ENCODE assay signal across 19 cellular contexts in genomic region chr17:72662827-72663190, GRCh38.
DNase-seq lines count a peak whose midpoint lies in the region; ATAC-seq, FAIRE-seq and TF ChIP-seq lines count a peak whose summit lies in the region.
"Had no signal": no experiment of that assay in that cellular context is flagged by ENCODE, and none has a peak within 500 bp of the region (broad histone marks: within the 10 kb centered on the region; RNA-seq: fewer than 3 reads in every experiment).

No MANE protein-coding gene starts in this region.

- no peak for DNase-seq in activated naive CD4-positive, alpha-beta T cell treated with anti-CD3 and anti-CD28 coated beads, Interleukin-2, amount 50 U/mL, for 16 hours
- peak; percentile 79 for DNase-seq in SK-MEL-5 (ENCODE audit: low read depth, low spot score)
- no peak for DNase-seq in central memory CD8-positive, alpha-beta T cell (ENCODE audit: low spot score in 2 of 2)
- no peak for DNase-seq in urothelium cell line (ENCODE audit: low spot score)
- DNase-seq in right atrium auricular region (ENCODE audit: low spot score): no peak
- DNase-seq: AML-193; CD4-positive, alpha-beta memory T cell; DND-41; EL; GOT3; H7 had no signal

- H3K9me3 Mint-ChIP-seq in activated naive CD4-positive, alpha-beta T cell treated with anti-CD3 and anti-CD28 coated beads, Interleukin-2, amount 50 U/mL, for 24 hours: no peaks in the 10 kb centered on the region
- H3K9me3 Mint-ChIP-seq in central memory CD8-positive, alpha-beta T cell: no peaks in the 10 kb centered on the region
- H3K9me3 Mint-ChIP-seq: CD4-positive, alpha-beta memory T cell had no signal

- no peak overlapping the region for H3K4me3 ChIP-seq in right atrium auricular region
- H3K4me3 ChIP-seq: A549, GM12878 had no signal

- H3K9me3 ChIP-seq in right atrium auricular region: no peaks in the 10 kb centered on the region
- H3K9me3 ChIP-seq: A549 had no signal

- H3K27ac Mint-ChIP-seq in activated naive CD4-positive, alpha-beta T cell treated with anti-CD3 and anti-CD28 coated beads, Interleukin-2, amount 50 U/mL, for 24 hours: peak overlapping the region; percentile 21
- H3K27ac Mint-ChIP-seq in central memory CD8-positive, alpha-beta T cell (ENCODE audit: low read depth): peak overlapping the region; percentile 7

- H3K4me1 Mint-ChIP-seq in activated naive CD4-positive, alpha-beta T cell treated with anti-CD3 and anti-CD28 coated beads, Interleukin-2, amount 50 U/mL, for 24 hours: no peaks in the 10 kb centered on the region
- no peaks in the 10 kb centered on the region for H3K4me1 Mint-ChIP-seq in central memory CD8-positive, alpha-beta T cell
- H3K4me1 Mint-ChIP-seq: CD4-positive, alpha-beta memory T cell had no signal

- H3K4me1 ChIP-seq in right atrium auricular region: no peaks in the 10 kb centered on the region

- H3K27ac ChIP-seq in right atrium auricular region: no peak overlapping the region
- H3K27ac ChIP-seq: 22Rv1, A549, C4-2B had no signal

- in situ Hi-C loops in SK-MEL-5 (cut with HindIII; ENCODE audit: low pct_unique_long_range_greater_than_20kb, low sequenced_read_pairs): no loop called here

- no peaks in the 10 kb centered on the region for H3K36me3 ChIP-seq in right atrium auricular region

- H3K4me3 Mint-ChIP-seq in activated naive CD4-positive, alpha-beta T cell treated with anti-CD3 and anti-CD28 coated beads, Interleukin-2, amount 50 U/mL, for 24 hours: no peak overlapping the region
- H3K4me3 Mint-ChIP-seq in central memory CD8-positive, alpha-beta T cell: no peak overlapping the region

- H3K27me3 ChIP-seq in right atrium auricular region: no peaks in the 10 kb centered on the region

- peak; percentile 61 for FAIRE-seq in urothelium cell line (lab: Jason Lieb, UNC)
- FAIRE-seq: GM12878, GM19239 had no signal

- TF ChIP-seq CTCF in right atrium auricular region (IDR thresholded peaks at IDR 0.05): no peak

- ATAC-seq in central memory CD8-positive, alpha-beta T cell (replicated peaks; ENCODE audit: extremely low read depth, poor library complexity, severe bottlenecking): no peak
- ATAC-seq in HG03159 (IDR thresholded peaks at IDR 0.05; ENCODE audit: unreplicated experiment) (no peak), GM19351 (IDR thresholded peaks at IDR 0.05; ENCODE audit: unreplicated experiment) (no peak)
- ATAC-seq: A549, GM12878 had no signal

- H3K27me3 Mint-ChIP-seq in activated naive CD4-positive, alpha-beta T cell treated with anti-CD3 and anti-CD28 coated beads, Interleukin-2, amount 50 U/mL, for 24 hours: no peaks in the 10 kb centered on the region
- H3K27me3 Mint-ChIP-seq in central memory CD8-positive, alpha-beta T cell: no peaks in the 10 kb centered on the region

- H3K36me3 Mint-ChIP-seq in activated naive CD4-positive, alpha-beta T cell treated with anti-CD3 and anti-CD28 coated beads, Interleukin-2, amount 50 U/mL, for 24 hours: peaks cover 2% of the 10 kb centered on the region
- H3K36me3 Mint-ChIP-seq in central memory CD8-positive, alpha-beta T cell (ENCODE audit: insufficient read depth): no peaks in the 10 kb centered on the region
